ENCODE assay signal across 20 cellular contexts in the genomic region with DNA sequence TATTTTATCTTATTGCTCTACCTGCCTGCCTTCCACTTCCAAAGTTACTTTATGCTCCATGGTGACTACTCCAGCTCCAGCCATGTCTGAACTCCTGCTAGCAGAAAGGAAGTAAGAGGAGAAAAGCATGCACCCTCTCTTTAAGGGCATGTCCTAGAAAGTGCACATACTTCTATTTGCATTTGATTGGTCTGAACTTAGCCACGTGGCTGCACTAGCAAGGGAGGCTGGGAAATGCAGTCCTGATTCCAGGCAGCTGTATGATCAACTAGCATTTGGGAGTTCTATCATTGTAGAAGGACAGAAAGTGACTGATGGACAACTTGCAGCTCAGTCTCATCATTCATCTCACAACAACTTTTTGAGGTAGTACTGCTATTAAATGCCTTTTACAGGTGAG.
A peak's percentile ranks its signal among the peaks of the same experiment; 100 is the strongest.
DNase-seq lines count a peak whose midpoint lies in the region; ATAC-seq, FAIRE-seq and TF ChIP-seq lines count a peak whose summit lies in the region.
"Had no signal": no experiment of that assay in that cellular context is flagged by ENCODE, and none has a peak within 500 bp of the region (broad histone marks: within the 10 kb centered on the region; RNA-seq: fewer than 3 reads in every experiment).

No MANE protein-coding gene starts in this region.

- DNase-seq in NAMALWA (ENCODE audit: low spot score) (peak; percentile 19), K562 (ENCODE audit: extremely low read depth in 1 of 4, low spot score in 3 of 4) (peak in 1 of 4 experiments; percentile 16), mucosa of descending colon (peak in 1 of 3 donors; percentile 6), NCI-H1092 treated with DMSO at 0.1 percent for 48 hours (lab: John Stamatoyannopoulos, UW) (no peak), immature natural killer cell (no peak), kidney (no peak)
- DNase-seq in activated T-cell treated with anti-CD3 and anti-CD28 coated beads, Interleukin-2, amount 50 U/mL, for 4 hours = no peak
- DNase-seq: activated CD8-positive, alpha-beta T cell treated with anti-CD3 and anti-CD28 coated beads, Interleukin-2, amount 10 ng/mL, durations not matched to agents 7 days and 5 days; COR-L47; islet precursor cell; NCI-H1694 treated with DMSO at 0.1 percent for 48 hours; sigmoid colon; stimulated activated CD4-positive, alpha-beta T cell treated with anti-CD3 and anti-CD28 coated beads, Interleukin-4, amount 100 ng/mL, for 1 hour; SW 1271; testis; WERI-Rb-1 had no signal

- no peak overlapping the region for H3K4me3 Mint-ChIP-seq in activated T-cell treated with anti-CD3 and anti-CD28 coated beads, Interleukin-2, amount 50 U/mL, for 4 hours
- H3K4me3 Mint-ChIP-seq in immature natural killer cell = no peak overlapping the region
- H3K4me3 Mint-ChIP-seq: activated CD8-positive, alpha-beta T cell treated with anti-CD3 and anti-CD28 coated beads, Interleukin-2, amount 10 ng/mL, durations not matched to agents 7 days and 5 days had no signal

- no peak overlapping the region for H3K4me2 ChIP-seq in K562 (ENCODE audit: insufficient read depth, low read length)

- WGBS in K562 (ENCODE audit: insufficient coverage, low coverage, missing lambda C conversion rate) = 0% methylated on average over 1 of the region's 1 CpG

- no peaks in the 10 kb centered on the region for H3K79me2 ChIP-seq in K562 (ENCODE audit: control insufficient read depth, insufficient read depth, low read length)

- ATAC-seq in GM21390 (IDR thresholded peaks at IDR 0.05; ENCODE audit: unreplicated experiment) (peak; percentile 66), K562 (peak; percentile 88), mucosa of descending colon (peak; percentile 57)
- ATAC-seq in activated T-cell treated with anti-CD3 and anti-CD28 coated beads, Interleukin-2, amount 50 U/mL, for 4 hours = no peak
- ATAC-seq: activated CD8-positive, alpha-beta T cell treated with anti-CD3 and anti-CD28 coated beads, Interleukin-2, amount 10 ng/mL, durations not matched to agents 7 days and 5 days had no signal

- TF ChIP-seq POLR2A in K562 (conservative IDR thresholded peaks at IDR 0.05) = no peak

- intact Hi-C loops in K562 (cut with micrococcal nuclease) = no loop called here
- intact Hi-C loops in mucosa of descending colon (cut with DNase I, micrococcal nuclease) = no loop called here
- intact Hi-C loops in kidney (cut with DNase I) = no loop called here

- H3K9me3 ChIP-seq in K562 (replicated peaks; ENCODE audit: control insufficient read depth, insufficient read depth, low read depth, low read length) = no peaks in the 10 kb centered on the region
- no peaks in the 10 kb centered on the region for H3K9me3 ChIP-seq in mucosa of descending colon
- no peaks in the 10 kb centered on the region for H3K9me3 ChIP-seq in kidney (ENCODE audit: control insufficient read depth in 1 of 2, low read length in 2 of 2)
- H3K9me3 ChIP-seq: esophagus muscularis mucosa, sigmoid colon, testis had no signal

- TF ChIP-seq CTCF in K562 (IDR thresholded peaks at IDR 0.05 in 2 of 3, conservative IDR thresholded peaks at IDR 0.05 in 1 of 3; ENCODE audit: insufficient read depth in 2 of 3, low read depth in 1 of 3, low read length in 3 of 3) (no peak), mucosa of descending colon (IDR thresholded peaks at IDR 0.05) (no peak), kidney (IDR thresholded peaks at IDR 0.05; ENCODE audit: borderline replicate concordance, extremely low read depth, insufficient read depth) (no peak)

- H3K27me3 ChIP-seq in K562 (ENCODE audit: control insufficient read depth in 2 of 2, insufficient read depth in 2 of 2, low read length in 2 of 2) = peaks cover 0 to 5% of the 10 kb centered on the region in 2 experiments; a peak in 1 of 5 replicates
- H3K27me3 ChIP-seq: cardiac muscle cell, testis had no signal

- in situ Hi-C loops in K562 (cut with MboI) = no loop called here

- no peak for TF ChIP-seq EP300 in K562 (IDR thresholded peaks at IDR 0.05; ENCODE audit: low read length)

- H3K4me1 Mint-ChIP-seq in activated T-cell treated with anti-CD3 and anti-CD28 coated beads, Interleukin-2, amount 50 U/mL, for 4 hours (ENCODE audit: low read depth) = no peaks in the 10 kb centered on the region
- no peaks in the 10 kb centered on the region for H3K4me1 Mint-ChIP-seq in immature natural killer cell

- H3K9ac ChIP-seq in K562 (ENCODE audit: insufficient read depth in 1 of 2, low read depth in 2 of 2, low read length in 2 of 2) = no peak overlapping the region
- H3K9ac ChIP-seq in kidney (ENCODE audit: low read length in 2 of 2) = no peak overlapping the region

- CTCF ChIA-PET in K562 (lab: Yijun Ruan, JAX; ENCODE audit: low intra/inter-chr PET ratio) = no interaction called here

- POLR2A ChIA-PET in K562 (lab: Yijun Ruan, JAX) = interaction anchor here (1.0 kb wide), 1 partner anchor 11 kb away, joined by 3 read pairs; no protein-coding TSS in a partner anchor

- no peak for TF ChIP-seq RAD21 in K562 (CRISPR knock-in tag; conservative IDR thresholded peaks at IDR 0.05 in 1 of 2, IDR thresholded peaks at IDR 0.05 in 1 of 2)

- no peak overlapping the region for H2AFZ ChIP-seq in K562 (ENCODE audit: low read depth, low read length)

- no peak overlapping the region for H3K27ac ChIP-seq in K562 (ENCODE audit: extremely low read depth, low read depth, low read length)
- H3K27ac ChIP-seq in kidney (ENCODE audit: low read depth in 2 of 2, low read length in 2 of 2) = no peak overlapping the region
- H3K27ac ChIP-seq: cardiac muscle cell, esophagus muscularis mucosa, sigmoid colon, testis, WERI-Rb-1 had no signal

- H3K4me1 ChIP-seq in K562 (replicated peaks in 1 of 2; ENCODE audit: control insufficient read depth in 2 of 2, insufficient read depth in 2 of 2, low read length in 2 of 2) (no peaks in the 10 kb centered on the region), mucosa of descending colon (ENCODE audit: low read depth) (no peaks in the 10 kb centered on the region), kidney (ENCODE audit: control insufficient read depth in 1 of 2, insufficient read depth in 1 of 2, low read depth in 1 of 2, low read length in 2 of 2) (no peaks in the 10 kb centered on the region)
- H3K4me1 ChIP-seq: testis had no signal

- no peaks in the 10 kb centered on the region for H4K20me1 ChIP-seq in K562 (replicated peaks; ENCODE audit: control insufficient read depth, insufficient read depth, low read length)

- H3K27me3 Mint-ChIP-seq in activated T-cell treated with anti-CD3 and anti-CD28 coated beads, Interleukin-2, amount 50 U/mL, for 4 hours (ENCODE audit: low read depth) = peaks cover 14% of the 10 kb centered on the region
- H3K27me3 Mint-ChIP-seq in immature natural killer cell (ENCODE audit: low read depth in 3 of 3) = peaks cover 2 to 7% (median 4%) of the 10 kb centered on the region in 3 donors

- H3K9me3 Mint-ChIP-seq in activated T-cell treated with anti-CD3 and anti-CD28 coated beads, Interleukin-2, amount 50 U/mL, for 4 hours = no peaks in the 10 kb centered on the region
- H3K9me3 Mint-ChIP-seq in immature natural killer cell = no peaks in the 10 kb centered on the region

- H3K36me3 ChIP-seq in K562 (ENCODE audit: control insufficient read depth, insufficient read depth, low read length) (no peaks in the 10 kb centered on the region), mucosa of descending colon (ENCODE audit: low read depth) (no peaks in the 10 kb centered on the region), kidney (ENCODE audit: control insufficient read depth in 1 of 2, insufficient read depth in 2 of 2, low read length in 2 of 2) (no peaks in the 10 kb centered on the region)
- H3K36me3 ChIP-seq: cardiac muscle cell, esophagus muscularis mucosa, sigmoid colon, WERI-Rb-1 had no signal

- H3K9me1 ChIP-seq in K562 (ENCODE audit: control insufficient read depth, insufficient read depth, low read length) = no peaks in the 10 kb centered on the region

- FAIRE-seq in K562 (lab: Jason Lieb, UNC) = no peak
- FAIRE-seq in kidney (lab: Jason Lieb, UNC) = no peak
- FAIRE-seq: RCC 7860 had no signal

- no TSS peak for BruUV-seq in K562 (replicated peaks; lab: Mats Ljungman, UMichigan)

- no peaks in the 10 kb centered on the region for H3K36me3 Mint-ChIP-seq in activated T-cell treated with anti-CD3 and anti-CD28 coated beads, Interleukin-2, amount 50 U/mL, for 4 hours (ENCODE audit: insufficient read depth)
- no peaks in the 10 kb centered on the region for H3K36me3 Mint-ChIP-seq in immature natural killer cell

- H3K27ac Mint-ChIP-seq in immature natural killer cell = no peak overlapping the region
- H3K27ac Mint-ChIP-seq: activated CD8-positive, alpha-beta T cell treated with anti-CD3 and anti-CD28 coated beads, Interleukin-2, amount 10 ng/mL, durations not matched to agents 7 days and 5 days had no signal

- H3K4me3 ChIP-seq in K562 (no peak overlapping the region), mucosa of descending colon (no peak overlapping the region), kidney (ENCODE audit: low read length in 2 of 2) (no peak overlapping the region)
- H3K4me3 ChIP-seq: cardiac muscle cell, esophagus muscularis mucosa, sigmoid colon, testis had no signal

TF ChIP-seq in K562, 482 proteins besides CTCF, POLR2A, EP300 and RAD21 (continues in another document):
- TF ChIP-seq ZNF398 (CRISPR knock-in tag; IDR thresholded peaks at IDR 0.05) = no peak
- TF ChIP-seq ELF4 (CRISPR knock-in tag; IDR thresholded peaks at IDR 0.05) = no peak
- no peak for TF ChIP-seq TRIM24 (IDR thresholded peaks at IDR 0.05)
- peak; percentile 91 for TF ChIP-seq USF2 (CRISPR knock-in tag; IDR thresholded peaks at IDR 0.05)
- no peak for TF ChIP-seq ZNF174 (CRISPR knock-in tag; IDR thresholded peaks at IDR 0.05)
- TF ChIP-seq MCM7 (IDR thresholded peaks at IDR 0.05) = no peak
- no peak for TF ChIP-seq STAT5B (CRISPR knock-in tag; IDR thresholded peaks at IDR 0.05)

Comparison
In these comparisons a context has a peak if more than half of its experiments do, and no peak if none do; other contexts are left out.
1. ATAC-seq: peak in GM21390 (single experiment), K562 (single experiment) and mucosa of descending colon (single experiment); none in activated T-cell treated with anti-CD3 and anti-CD28 coated beads, Interleukin-2, amount 50 U/mL, for 4 hours (0 of 2).